ENCODE assay signal across 13 cellular contexts in genomic region chr6:37174515-37175331, GRCh38. TPM values are rescaled to one million over a fixed set of nuclear protein-coding genes. Genes with fewer than 3 reads are reported as not detected.
A peak's percentile ranks its signal among the peaks of the same experiment; 100 is the strongest.
DNase-seq lines count a peak whose midpoint lies in the region; ATAC-seq and TF ChIP-seq lines count a peak whose summit lies in the region.
"Had no signal": no experiment of that assay in that cellular context is flagged by ENCODE, and none has a peak within 500 bp of the region (broad histone marks: within the 10 kb centered on the region; RNA-seq: fewer than 3 reads in every experiment).

No MANE protein-coding gene starts in this region.

- POLR2A ChIA-PET in activated CD4-positive, alpha-beta T cell treated with anti-CD3 and anti-CD28 coated beads, Interleukin-2, amount 10 ng/mL, durations not matched to agents 7 days and 5 days (lab: Charles Lee), result interaction anchor here (0.8 to 3.6 kb wide), 2 partner anchors 35 to 145 kb away, joined by 3 to 22 read pairs; no protein-coding TSS in a partner anchor
- POLR2A ChIA-PET in activated B cell treated with CpG ODN at 0.5 μM for 24 hours (lab: Charles Lee), result interaction anchor here (0.7 to 13.8 kb wide), 14 partner anchors 9 to 629 kb away, joined by 3 to 956 read pairs (median 8); partner anchors contain the start of genes MTCH1 and PPIL1

- DNase-seq in activated CD4-positive, alpha-beta T cell treated with anti-CD3 and anti-CD28 coated beads, Interleukin-2, amount 10 ng/mL, durations not matched to agents 7 days and 5 days, result no peak
- no peak for DNase-seq in activated CD4-positive, alpha-beta T cell treated with anti-CD3 and anti-CD28 coated beads for 48 hours
- DNase-seq in activated B cell treated with CpG ODN at 0.5 μM for 24 hours (no peak), esophagus muscularis mucosa (ENCODE audit: extremely low spot score) (no peak), tibial nerve (ENCODE audit: low spot score in 2 of 2) (no peak)
- peak in 1 of 2 donors; percentile 25 for DNase-seq in stimulated activated naive CD8-positive, alpha-beta T cell treated with anti-CD3 and anti-CD28 coated beads, Interleukin-15, amount 100 ng/mL, for 72 hours
- DNase-seq: Kasumi-1, left ventricle myocardium superior, NCI-H446, SK-N-SH had no signal

- TF ChIP-seq POLR2A in esophagus muscularis mucosa (IDR thresholded peaks at IDR 0.05; ENCODE audit: low read depth), result no peak
- no peak for TF ChIP-seq POLR2A in tibial nerve (IDR thresholded peaks at IDR 0.05)

- no peak for ATAC-seq in activated B cell treated with CpG ODN at 0.5 μM for 24 hours (ENCODE audit: low read depth)
- ATAC-seq in stimulated activated naive CD8-positive, alpha-beta T cell treated with anti-CD3 and anti-CD28 coated beads, Interleukin-15, amount 100 ng/mL, for 72 hours, result no peak
- ATAC-seq in GM19455 (IDR thresholded peaks at IDR 0.05; ENCODE audit: unreplicated experiment), result no peak
- ATAC-seq in GM18520 (IDR thresholded peaks at IDR 0.05; ENCODE audit: unreplicated experiment), result no peak
- ATAC-seq: HCT116, left ventricle myocardium superior had no signal

- H3K27me3 ChIP-seq in esophagus muscularis mucosa (peaks cover 0 to 4% (median 0%) of the 10 kb centered on the region in 4 donors), tibial nerve (no peaks in the 10 kb centered on the region)

- peak overlapping the region; percentile 98 for H3K4me3 Mint-ChIP-seq in activated CD4-positive, alpha-beta T cell treated with anti-CD3 and anti-CD28 coated beads, Interleukin-2, amount 10 ng/mL, durations not matched to agents 7 days and 5 days
- peak overlapping the region; percentile 92 for H3K4me3 Mint-ChIP-seq in activated B cell treated with CpG ODN at 0.5 μM for 24 hours
- H3K4me3 Mint-ChIP-seq in stimulated activated naive CD8-positive, alpha-beta T cell treated with anti-CD3 and anti-CD28 coated beads, Interleukin-15, amount 100 ng/mL, for 72 hours, result peak overlapping the region; percentile 89 to 99

- H3K27ac ChIP-seq in esophagus muscularis mucosa (replicated peaks in 1 of 4), result peak overlapping the region; percentile 96 to 99 (median 97)
- no peak overlapping the region for H3K27ac ChIP-seq in tibial nerve

- TF ChIP-seq CTCF in activated B cell treated with CpG ODN at 0.5 μM for 24 hours (IDR thresholded peaks at IDR 0.05) (no peak), esophagus muscularis mucosa (IDR thresholded peaks at IDR 0.05) (no peak), tibial nerve (IDR thresholded peaks at IDR 0.05) (no peak)

- TF ChIP-seq EP300 in esophagus muscularis mucosa (IDR thresholded peaks at IDR 0.05), result no peak
- TF ChIP-seq EP300 in tibial nerve (IDR thresholded peaks at IDR 0.05), result no peak

- H3K36me3 ChIP-seq in esophagus muscularis mucosa (peaks cover 25 to 37% (median 31%) of the 10 kb centered on the region in 4 donors), tibial nerve (peaks cover 0 to 31% (median 18%) of the 10 kb centered on the region in 3 donors)

- CTCF ChIA-PET in activated CD4-positive, alpha-beta T cell treated with anti-CD3 and anti-CD28 coated beads, Interleukin-2, amount 10 ng/mL, durations not matched to agents 7 days and 5 days (lab: Charles Lee), result interaction anchor here (1.0 to 15.6 kb wide), 4 partner anchors 14 to 150 kb away, joined by 3 to 347 read pairs (median 104); no protein-coding TSS in a partner anchor
- CTCF ChIA-PET in activated B cell treated with CpG ODN at 0.5 μM for 24 hours (lab: Charles Lee), result interaction anchor here (1.0 to 10.9 kb wide), 6 partner anchors 33 to 409 kb away, joined by 3 to 289 read pairs (median 22); no protein-coding TSS in a partner anchor

- no peaks in the 10 kb centered on the region for H3K27me3 Mint-ChIP-seq in activated CD4-positive, alpha-beta T cell treated with anti-CD3 and anti-CD28 coated beads, Interleukin-2, amount 10 ng/mL, durations not matched to agents 7 days and 5 days
- H3K27me3 Mint-ChIP-seq in activated B cell treated with CpG ODN at 0.5 μM for 24 hours, result no peaks in the 10 kb centered on the region
- H3K27me3 Mint-ChIP-seq in stimulated activated naive CD8-positive, alpha-beta T cell treated with anti-CD3 and anti-CD28 coated beads, Interleukin-15, amount 100 ng/mL, for 72 hours, result no peaks in the 10 kb centered on the region

- H3K9me3 Mint-ChIP-seq in activated CD4-positive, alpha-beta T cell treated with anti-CD3 and anti-CD28 coated beads, Interleukin-2, amount 10 ng/mL, durations not matched to agents 7 days and 5 days, result peaks cover 4% of the 10 kb centered on the region
- no peaks in the 10 kb centered on the region for H3K9me3 Mint-ChIP-seq in activated B cell treated with CpG ODN at 0.5 μM for 24 hours
- H3K9me3 Mint-ChIP-seq in stimulated activated naive CD8-positive, alpha-beta T cell treated with anti-CD3 and anti-CD28 coated beads, Interleukin-15, amount 100 ng/mL, for 72 hours, result peaks cover 0 to 14% of the 10 kb centered on the region in 2 donors

- WGBS in esophagus muscularis mucosa, result 72% methylated on average over 10 of the region's 10 CpGs
- WGBS in tibial nerve, 2 donors, result 80 to 82% methylated on average over 10 of the region's 10 CpGs

- H3K36me3 Mint-ChIP-seq in activated CD4-positive, alpha-beta T cell treated with anti-CD3 and anti-CD28 coated beads, Interleukin-2, amount 10 ng/mL, durations not matched to agents 7 days and 5 days (ENCODE audit: low read depth), result peaks cover 76% of the 10 kb centered on the region
- H3K36me3 Mint-ChIP-seq in activated B cell treated with CpG ODN at 0.5 μM for 24 hours (ENCODE audit: low read depth), result peaks cover 61% of the 10 kb centered on the region

- H3K9me3 ChIP-seq in esophagus muscularis mucosa, result no peaks in the 10 kb centered on the region
- no peaks in the 10 kb centered on the region for H3K9me3 ChIP-seq in tibial nerve
- H3K9me3 ChIP-seq: SK-N-SH had no signal

- H3K27ac Mint-ChIP-seq in activated CD4-positive, alpha-beta T cell treated with anti-CD3 and anti-CD28 coated beads, Interleukin-2, amount 10 ng/mL, durations not matched to agents 7 days and 5 days, result peak overlapping the region; percentile 98
- peak overlapping the region; percentile 90 for H3K27ac Mint-ChIP-seq in activated B cell treated with CpG ODN at 0.5 μM for 24 hours
- H3K27ac Mint-ChIP-seq in stimulated activated naive CD8-positive, alpha-beta T cell treated with anti-CD3 and anti-CD28 coated beads, Interleukin-15, amount 100 ng/mL, for 72 hours, result peak overlapping the region; percentile 98 to 99

- peaks cover 50% of the 10 kb centered on the region for H3K4me1 Mint-ChIP-seq in activated CD4-positive, alpha-beta T cell treated with anti-CD3 and anti-CD28 coated beads, Interleukin-2, amount 10 ng/mL, durations not matched to agents 7 days and 5 days
- H3K4me1 Mint-ChIP-seq in activated B cell treated with CpG ODN at 0.5 μM for 24 hours, result peaks cover 66% of the 10 kb centered on the region
- H3K4me1 Mint-ChIP-seq in stimulated activated naive CD8-positive, alpha-beta T cell treated with anti-CD3 and anti-CD28 coated beads, Interleukin-15, amount 100 ng/mL, for 72 hours, result peaks cover 58% of the 10 kb centered on the region

- intact Hi-C loops in activated B cell treated with CpG ODN at 0.5 μM for 24 hours (cut with micrococcal nuclease) (no loop called here), esophagus muscularis mucosa (cut with DNase I) (loop anchor here (2.0 kb wide), 1 partner anchor 34 kb away; no protein-coding TSS in a partner anchor)

- H3K4me1 ChIP-seq in esophagus muscularis mucosa (peaks cover 17 to 43% (median 40%) of the 10 kb centered on the region in 4 donors), tibial nerve (peaks cover 0 to 35% (median 8%) of the 10 kb centered on the region in 4 donors)

- H3K4me3 ChIP-seq in esophagus muscularis mucosa (peak overlapping the region in 2 of 4 donors; percentile 20 to 96), tibial nerve (no peak overlapping the region)

RNA-seq across cellular contexts. Expression of gene PIM1, which starts 4.8 kb away (rescaled TPM):
- 100 to 1,000 TPM; 393 to 412 TPM for total RNA-seq in activated CD4-positive, alpha-beta T cell treated with anti-CD3 and anti-CD28 coated beads, Interleukin-2, amount 10 ng/mL, durations not matched to agents 7 days and 5 days
- total RNA-seq in activated B cell treated with CpG ODN at 0.5 μM for 24 hours (272 and 283 TPM in 2 replicates), esophagus muscularis mucosa (100 to 1,000 TPM in 1 of 4 donors, 10 to 100 TPM in 3; 26.0 to 176 (median 26.5) TPM), tibial nerve (10 to 100 TPM in 1 of 4 donors, 1 to 10 TPM in 3; 2.8 to 22.8 (median 6.6) TPM)

Comparison
In these comparisons a context has a peak if more than half of its experiments do, and no peak if none do; other contexts are left out.
1. H3K27ac ChIP-seq: peak in esophagus muscularis mucosa (4 of 4); none in tibial nerve (0 of 4).
2. Peak in every context shown above with its lines, with median percentiles within 50 percentile points of each other: H3K27ac Mint-ChIP-seq and H3K4me3 Mint-ChIP-seq.